8 cellular contexts compared by ENCODE assay signal in genomic region chr12:53224268-53224896, GRCh38. TPM values are rescaled to one million over a fixed set of nuclear protein-coding genes. Genes with fewer than 3 reads are reported as not detected.
A peak's percentile ranks its signal among the peaks of the same experiment; 100 is the strongest.
DNase-seq lines count a peak whose midpoint lies in the region; ATAC-seq and TF ChIP-seq lines count a peak whose summit lies in the region.

No MANE protein-coding gene starts in this region.

- H3K4me3 ChIP-seq in Loucy (ENCODE audit: low read length, poor library complexity, severe bottlenecking) = peak overlapping the region; percentile 87

- no peak for DNase-seq in CD4-positive, alpha-beta T cell
- DNase-seq in cerebellar cortex (ENCODE audit: low spot score) (peak; percentile 82), natural killer cell (no peak), OCI-M2 (lab: John Stamatoyannopoulos, UW; ENCODE audit: unreplicated experiment) (no peak), dedifferentiated amniotic fluid mesenchymal stem cell (ENCODE audit: extremely low spot score) (no peak), GM13977 (ENCODE audit: low spot score) (no peak)
- DNase-seq in stimulated activated CD4-positive, alpha-beta T cell treated with anti-CD3 and anti-CD28 coated beads, Interleukin-12 subunit alpha, Interleukin-12 subunit beta, amount 100 ng/mL, for 4 hours = no peak

- H3K9ac ChIP-seq in Loucy (ENCODE audit: low read depth, low read length, poor library complexity, severe bottlenecking) = peak overlapping the region; percentile 65

- H4K20me1 ChIP-seq in Loucy (ENCODE audit: insufficient read depth, low read length, poor library complexity, severe bottlenecking) = no peaks in the 10 kb centered on the region

- POLR2A ChIA-PET in CD4-positive, alpha-beta T cell (lab: Charles Lee) = interaction anchor here (1.2 to 1.7 kb wide), 3 partner anchors 9 to 44 kb away, joined by 3 to 6 read pairs (median 5); partner anchors contain the start of genes CSAD and ZNF740

- H3K79me2 ChIP-seq in Loucy (ENCODE audit: insufficient read depth, low read length) = no peaks in the 10 kb centered on the region

- peaks cover 10% of the 10 kb centered on the region for H3K36me3 Mint-ChIP-seq in CD4-positive, alpha-beta T cell (ENCODE audit: low read depth)
- H3K36me3 Mint-ChIP-seq in natural killer cell = no peaks in the 10 kb centered on the region

- in situ Hi-C loops in GM13977 (cut with MboI; ENCODE audit: low pct_unique_long_range_greater_than_20kb, low sequenced_read_pairs, unreplicated experiment) = no loop called here

- intact Hi-C loops in CD4-positive, alpha-beta T cell (cut with DNase I, micrococcal nuclease) = loop anchor here in 1 of 2 experiments (5.0 kb wide), 2 partner anchors 42 to 43 kb away; partner anchors contain the start of genes CSAD, ESPL1 and ZNF740
- intact Hi-C loops in natural killer cell (cut with micrococcal nuclease) = loop anchor here (5.0 kb wide), 2 partner anchors 43 to 73 kb away; partner anchors contain the start of genes ESPL1, MYG1 and PFDN5

- ATAC-seq in CD4-positive, alpha-beta T cell (ENCODE audit: poor library complexity) = no peak
- no peak for ATAC-seq in natural killer cell

- H3K9me3 ChIP-seq in CD4-positive, alpha-beta T cell (ENCODE audit: control insufficient read depth, low read length) = no peaks in the 10 kb centered on the region
- no peaks in the 10 kb centered on the region for H3K9me3 ChIP-seq in Loucy (ENCODE audit: insufficient read depth, low read depth, low read length)

- no peak for TF ChIP-seq CTCF in CD4-positive, alpha-beta T cell (IDR thresholded peaks at IDR 0.05)
- peak; percentile 48 for TF ChIP-seq CTCF in Loucy (conservative IDR thresholded peaks at IDR 0.05; ENCODE audit: low read length)
- TF ChIP-seq CTCF in natural killer cell (IDR thresholded peaks at IDR 0.05) = no peak
- TF ChIP-seq CTCF in GM13977 (IDR thresholded peaks at IDR 0.05; ENCODE audit: extremely low read depth, insufficient read depth, missing control alignments) = no peak

- H3K9me2 ChIP-seq in Loucy (replicated peaks; ENCODE audit: low read depth, low read length) = no peaks in the 10 kb centered on the region

- H3K9me3 Mint-ChIP-seq in CD4-positive, alpha-beta T cell = no peaks in the 10 kb centered on the region
- no peaks in the 10 kb centered on the region for H3K9me3 Mint-ChIP-seq in natural killer cell

- peak overlapping the region; percentile 94 for H3K4me2 ChIP-seq in Loucy (ENCODE audit: low read depth, low read length, poor library complexity, severe bottlenecking)

- CTCF ChIA-PET in CD4-positive, alpha-beta T cell (lab: Charles Lee) = interaction anchor here (1.3 kb wide), 1 partner anchor 11 kb away, joined by 4 read pairs; no protein-coding TSS in a partner anchor

- H3K27me3 Mint-ChIP-seq in CD4-positive, alpha-beta T cell = no peaks in the 10 kb centered on the region
- H3K27me3 Mint-ChIP-seq in natural killer cell (ENCODE audit: low read depth in 2 of 2) = no peaks in the 10 kb centered on the region

- H3K27ac ChIP-seq in CD4-positive, alpha-beta T cell (ENCODE audit: low read depth, low read length) = peak overlapping the region; percentile 68

- no peak overlapping the region for H2AFZ ChIP-seq in Loucy (ENCODE audit: low read length)

- no peaks in the 10 kb centered on the region for H3K36me3 ChIP-seq in Loucy (ENCODE audit: insufficient read depth, low read length)

- peaks cover 15% of the 10 kb centered on the region for H3F3A ChIP-seq in Loucy (ENCODE audit: low read depth)

- peak overlapping the region; percentile 82 for H3K27ac Mint-ChIP-seq in CD4-positive, alpha-beta T cell
- H3K27ac Mint-ChIP-seq in natural killer cell = peak overlapping the region; percentile 63 to 99

- peak overlapping the region; percentile 77 for H3K4me3 Mint-ChIP-seq in CD4-positive, alpha-beta T cell
- peak overlapping the region; percentile 38 for H3K4me3 Mint-ChIP-seq in natural killer cell

- peaks cover 82% of the 10 kb centered on the region for H3K4me1 Mint-ChIP-seq in CD4-positive, alpha-beta T cell (ENCODE audit: low read depth)
- H3K4me1 Mint-ChIP-seq in natural killer cell = peaks cover 38 to 66% of the 10 kb centered on the region in 2 donors

- H3K27me3 ChIP-seq in CD4-positive, alpha-beta T cell (ENCODE audit: control insufficient read depth, insufficient read depth, low read length) = no peaks in the 10 kb centered on the region
- no peaks in the 10 kb centered on the region for H3K27me3 ChIP-seq in Loucy (ENCODE audit: insufficient read depth, low read length, poor library complexity, severe bottlenecking)

- peaks cover 46% of the 10 kb centered on the region for H3K4me1 ChIP-seq in Loucy (ENCODE audit: insufficient read depth, low read length, poor library complexity, severe bottlenecking)

RNA-seq across cellular contexts. Expression of gene RARG, which starts 7.6 kb away (rescaled TPM):
- total RNA-seq in CD4-positive, alpha-beta T cell = 10 to 100 TPM; 14.0 to 15.8 TPM
- total RNA-seq in natural killer cell = 10 to 100 TPM; 24.0 to 30.6 (median 27.5) TPM

RNA-seq across cellular contexts. Expression of gene ITGB7, which starts 17.3 kb away (rescaled TPM):
- total RNA-seq in CD4-positive, alpha-beta T cell = 100 to 1,000 TPM; 166 to 180 TPM
- total RNA-seq in natural killer cell = 100 to 1,000 TPM; 329 to 441 (median 439) TPM

RNA-seq across cellular contexts. Expression of gene CSAD, which starts 43.7 kb away (rescaled TPM):
- 10 to 100 TPM; 56.7 to 57.3 TPM for total RNA-seq in CD4-positive, alpha-beta T cell
- 10 to 100 TPM; 50.8 to 54.4 (median 53.0) TPM for total RNA-seq in natural killer cell

RNA-seq across cellular contexts. Expression of gene ESPL1, which starts 43.7 kb away (rescaled TPM):
- total RNA-seq in CD4-positive, alpha-beta T cell = under 1 TPM; 0.20 to 0.71 TPM
- total RNA-seq in natural killer cell = 1 to 10 TPM; 1.9 to 5.8 (median 3.1) TPM

RNA-seq across cellular contexts. Expression of gene ZNF740, which starts 43.9 kb away (rescaled TPM):
- 10 to 100 TPM; 24.4 to 24.7 TPM for total RNA-seq in CD4-positive, alpha-beta T cell
- 10 to 100 TPM; 37.1 to 65.9 (median 45.3) TPM for total RNA-seq in natural killer cell
